Comparison of ENCODE assay signal across 26 cellular contexts in genomic region chr2:210132239-210132638, GRCh38.
"Had no signal": no experiment of that assay in that cellular context is flagged by ENCODE, and none has a peak within 500 bp of the region (broad histone marks: within the 10 kb centered on the region; RNA-seq: fewer than 3 reads in every experiment).

No MANE protein-coding gene starts in this region.

- FAIRE-seq: colon, endothelial cell of umbilical vein, pancreas, small intestine had no signal

- H3K4me1 ChIP-seq: ascending aorta, lower lobe of right lung, vagina had no signal

- H3K27me3 ChIP-seq: adrenal gland, ascending aorta, brain microvascular endothelial cell, pancreas, vagina had no signal

- H3K36me3 ChIP-seq: adrenal gland, brain microvascular endothelial cell, pancreas, WERI-Rb-1 had no signal

- ATAC-seq: activated CD8-positive, alpha-beta T cell treated with anti-CD3 and anti-CD28 coated beads for 36 hours; effector memory CD8-positive, alpha-beta T cell; esophagus mucosa; left lobe of liver; lower lobe of right lung; mucosa of descending colon; pancreas; sciatic nerve; stimulated activated naive B cell treated with anti-CD40 and anti-IgM and Interleukin-4, amounts not matched to agents 10 μg/mL and 1 μg/mL and 100 μg/mL, for 72 hours had no signal

- H3K4me3 ChIP-seq: adrenal gland, ascending aorta, lower lobe of right lung, mucosa of descending colon, pancreas, thoracic aorta, vagina had no signal

- DNase-seq: activated CD4-positive, alpha-beta T cell treated with anti-CD3 and anti-CD28 coated beads, Interleukin-2, amount 10 ng/mL, durations not matched to agents 7 days and 5 days; activated CD4-positive, CD25-positive, alpha-beta regulatory T cell treated with anti-CD3 and anti-CD28 coated beads, Interleukin-2, amount 50 U/mL, for 72 hours; activated CD8-positive, alpha-beta T cell treated with anti-CD3 and anti-CD28 coated beads for 36 hours; activated naive CD4-positive, alpha-beta T cell; activated T-cell treated with anti-CD3 and anti-CD28 coated beads, Interleukin-2, amount 50 U/mL, for 1 hour; adrenal gland; brain microvascular endothelial cell; central memory CD4-positive, alpha-beta T cell; effector memory CD8-positive, alpha-beta T cell; foreskin melanocyte; lower lobe of right lung; mesendoderm; mucosa of descending colon; nephron progenitor cell; pancreas; small intestine; stimulated activated naive B cell treated with anti-CD40 and anti-IgM and Interleukin-4, amounts not matched to agents 10 μg/mL and 1 μg/mL and 100 μg/mL, for 72 hours; WERI-Rb-1 had no signal

- H3K27ac ChIP-seq: adrenal gland, ascending aorta, brain microvascular endothelial cell, lower lobe of right lung, pancreas, thoracic aorta, vagina, WERI-Rb-1 had no signal

- H3K9me3 ChIP-seq: adrenal gland, ascending aorta, lower lobe of right lung, mucosa of descending colon, pancreas, thoracic aorta, vagina had no signal
